ENCODE assay signal across 21 cellular contexts in genomic region chr2:234433201-234433600, GRCh38.
"Had no signal": no experiment of that assay in that cellular context is flagged by ENCODE, and none has a peak within 500 bp of the region (broad histone marks: within the 10 kb centered on the region; RNA-seq: fewer than 3 reads in every experiment).

No MANE protein-coding gene starts in this region.

- H3K36me3 ChIP-seq: esophagus squamous epithelium, lower lobe of right lung, neural progenitor cell, sigmoid colon, thoracic aorta, upper lobe of left lung, WERI-Rb-1 had no signal

- H3K9ac ChIP-seq: neural progenitor cell had no signal

- DNase-seq: activated CD4-positive, CD25-positive, alpha-beta regulatory T cell treated with anti-CD3 and anti-CD28 coated beads, Interleukin-2, amount 50 U/mL, for 72 hours; activated naive CD4-positive, alpha-beta T cell; activated T-cell treated with anti-CD3 and anti-CD28 coated beads, Interleukin-2, amount 50 U/mL, for 24 hours; anterior cingulate cortex; body of pancreas; effector memory CD8-positive, alpha-beta T cell; esophagus squamous epithelium; foreskin fibroblast; lower lobe of right lung; naive thymus-derived CD8-positive, alpha-beta T cell; sigmoid colon; stimulated activated CD4-positive, alpha-beta T cell treated with anti-CD3 and anti-CD28 coated beads, Interleukin-15, amount 100 ng/mL, for 24 hours; stimulated activated naive B cell treated with anti-CD40 and anti-IgM and Interleukin-4, amounts not matched to agents 10 μg/mL and 1 μg/mL and 100 μg/mL, for 72 hours; T-cell; upper lobe of left lung; WERI-Rb-1 had no signal

- H3K27ac Mint-ChIP-seq: activated T-cell treated with anti-CD3 and anti-CD28 coated beads, Interleukin-2, amount 50 U/mL, for 24 hours; activated T-helper 2 cell treated with anti-CD3 and anti-CD28 coated beads, Interferon-gamma antibody, Interleukin-2, Interleukin-4, amounts not matched to agents 10 μg/mL and 5 μg/mL and 100 μg/mL, durations not matched to agents 14 hours and 24 hours and 36 hours; stimulated activated naive B cell treated with anti-CD40 and anti-IgM and Interleukin-4, amounts not matched to agents 10 μg/mL and 1 μg/mL and 100 μg/mL, for 72 hours had no signal

- H3K4me3 ChIP-seq: body of pancreas, esophagus squamous epithelium, lower lobe of right lung, neural progenitor cell, sigmoid colon, smooth muscle cell, thoracic aorta, upper lobe of left lung had no signal

- H3K9me3 ChIP-seq: body of pancreas, esophagus squamous epithelium, lower lobe of right lung, sigmoid colon, thoracic aorta, upper lobe of left lung had no signal

- H3K4me3 Mint-ChIP-seq: activated T-cell treated with anti-CD3 and anti-CD28 coated beads, Interleukin-2, amount 50 U/mL, for 24 hours; effector memory CD8-positive, alpha-beta T cell; neural progenitor cell; stimulated activated naive B cell treated with anti-CD40 and anti-IgM and Interleukin-4, amounts not matched to agents 10 μg/mL and 1 μg/mL and 100 μg/mL, for 72 hours; T-cell had no signal

- H3K27ac ChIP-seq: body of pancreas, esophagus squamous epithelium, lower lobe of right lung, neural progenitor cell, sigmoid colon, thoracic aorta, upper lobe of left lung, WERI-Rb-1 had no signal

- H3K9me3 Mint-ChIP-seq: activated T-cell treated with anti-CD3 and anti-CD28 coated beads, Interleukin-2, amount 50 U/mL, for 24 hours; activated T-helper 2 cell treated with anti-CD3 and anti-CD28 coated beads, Interferon-gamma antibody, Interleukin-2, Interleukin-4, amounts not matched to agents 10 μg/mL and 5 μg/mL and 100 μg/mL, durations not matched to agents 14 hours and 24 hours and 36 hours; effector memory CD8-positive, alpha-beta T cell; naive thymus-derived CD8-positive, alpha-beta T cell; stimulated activated naive B cell treated with anti-CD40 and anti-IgM and Interleukin-4, amounts not matched to agents 10 μg/mL and 1 μg/mL and 100 μg/mL, for 72 hours; T-cell had no signal

- H2AFZ ChIP-seq: neural progenitor cell had no signal

- H3K27me3 ChIP-seq: body of pancreas, esophagus squamous epithelium, neural progenitor cell, sigmoid colon, upper lobe of left lung had no signal

- H3K4me2 ChIP-seq: neural progenitor cell, smooth muscle cell had no signal

- H3K4me1 ChIP-seq: body of pancreas, sigmoid colon had no signal

- H3K27me3 Mint-ChIP-seq: activated T-cell treated with anti-CD3 and anti-CD28 coated beads, Interleukin-2, amount 50 U/mL, for 24 hours; effector memory CD8-positive, alpha-beta T cell; naive thymus-derived CD8-positive, alpha-beta T cell; stimulated activated naive B cell treated with anti-CD40 and anti-IgM and Interleukin-4, amounts not matched to agents 10 μg/mL and 1 μg/mL and 100 μg/mL, for 72 hours; T-cell had no signal

- ATAC-seq: body of pancreas; effector memory CD8-positive, alpha-beta T cell; left lobe of liver; lower lobe of right lung; naive thymus-derived CD8-positive, alpha-beta T cell; stimulated activated naive B cell treated with anti-CD40 and anti-IgM and Interleukin-4, amounts not matched to agents 10 μg/mL and 1 μg/mL and 100 μg/mL, for 72 hours; T-cell had no signal

- H3K36me3 Mint-ChIP-seq: naive thymus-derived CD8-positive, alpha-beta T cell; stimulated activated naive B cell treated with anti-CD40 and anti-IgM and Interleukin-4, amounts not matched to agents 10 μg/mL and 1 μg/mL and 100 μg/mL, for 72 hours; T-cell had no signal
